In genomic region chr12:94225924-94226630, GRCh38 we compare ENCODE assay signal across 30 cellular contexts.
DNase-seq lines count a peak whose midpoint lies in the region; ATAC-seq, FAIRE-seq and TF ChIP-seq lines count a peak whose summit lies in the region.
"Had no signal": no experiment of that assay in that cellular context is flagged by ENCODE, and none has a peak within 500 bp of the region (broad histone marks: within the 10 kb centered on the region; RNA-seq: fewer than 3 reads in every experiment).

No MANE protein-coding gene starts in this region.

- no peak overlapping the region for H3K4ac ChIP-seq in H9 (ENCODE audit: low read depth, low read length)
- no peak overlapping the region for H3K4ac ChIP-seq in H1 (replicated peaks; ENCODE audit: insufficient read length, low read depth, low read length)
- no peak overlapping the region for H3K4ac ChIP-seq in mesendoderm (ENCODE audit: low read depth, low read length)

- H4K8ac ChIP-seq in H9 (replicated peaks; ENCODE audit: insufficient read length, low read depth, low read length) (no peak overlapping the region), H1 (ENCODE audit: extremely low read depth, insufficient read depth, low read length) (no peak overlapping the region), mesendoderm (ENCODE audit: low read depth, low read length) (no peak overlapping the region)

- H2BK120ac ChIP-seq in H9 (ENCODE audit: low read depth, low read length, poor library complexity, severe bottlenecking): no peak overlapping the region
- H2BK120ac ChIP-seq in H1 (replicated peaks; ENCODE audit: low read depth, low read length): no peak overlapping the region
- no peak overlapping the region for H2BK120ac ChIP-seq in mesendoderm (ENCODE audit: low read depth, low read length)

- DNase-seq in NCI-H146 (lab: John Stamatoyannopoulos, UW) (peak; percentile 52), NCI-H146 treated with DMSO at 0.1 percent for 48 hours (lab: John Stamatoyannopoulos, UW; ENCODE audit: unreplicated experiment) (no peak), H9 (peak; percentile 85), H1 (ENCODE audit: low read depth in 1 of 2, low spot score in 2 of 2) (peak; percentile 38 to 75), mesendoderm (peak; percentile 61), H54 (ENCODE audit: insufficient read length, low spot score) (no peak)
- no peak for DNase-seq in activated CD4-positive, alpha-beta memory T cell treated with anti-CD3 and anti-CD28 coated beads, Interleukin-2, amount 10 ng/mL, durations not matched to agents 7 days and 5 days
- DNase-seq: activated gamma-delta T cell; activated naive CD8-positive, alpha-beta T cell treated with anti-CD3 and anti-CD28 coated beads, Interleukin-2, amount 10 ng/mL, durations not matched to agents 7 days and 5 days; activated T-cell treated with anti-CD3 and anti-CD28 coated beads, Interleukin-2, amount 50 U/mL, for 1 hour; CD8-positive, alpha-beta memory T cell; DMS153; esophagus squamous epithelium; foreskin melanocyte; hippocampal formation; MV-4-11; NCI-H2029; NCI-H226; NCI-H774; nephron progenitor cell; ovary; retina; small intestine; T-helper 2 cell; tibial artery had no signal

- H2BK12ac ChIP-seq in H9 (ENCODE audit: insufficient read length, low read depth, low read length) (no peak overlapping the region), H1 (ENCODE audit: low read depth, low read length) (0 out of 2 replicates have a peak overlapping the region, but pooled peaks have one; percentile 54)

- H3K79me1 ChIP-seq in H9 (ENCODE audit: insufficient read depth, low read depth, low read length, poor library complexity, severe bottlenecking): no peaks in the 10 kb centered on the region
- no peaks in the 10 kb centered on the region for H3K79me1 ChIP-seq in H1 (ENCODE audit: low read depth, low read length)
- no peaks in the 10 kb centered on the region for H3K79me1 ChIP-seq in mesendoderm (ENCODE audit: low read length)

- H2AFZ ChIP-seq in H9 (ENCODE audit: low read length): no peak overlapping the region
- H2AFZ ChIP-seq in H1 (ENCODE audit: low read length): no peak overlapping the region

- H3K9me3 ChIP-seq in H9 (ENCODE audit: control insufficient read depth, low read depth, low read length): no peaks in the 10 kb centered on the region
- no peaks in the 10 kb centered on the region for H3K9me3 ChIP-seq in H1 (ENCODE audit: insufficient read depth in 2 of 2, low read depth in 1 of 2, low read length in 1 of 2)
- H3K9me3 ChIP-seq: ascending aorta, esophagus squamous epithelium, ovary, tibial artery had no signal

- H3K14ac ChIP-seq in H9 (ENCODE audit: insufficient read depth, low read length) (no peak overlapping the region), H1 (ENCODE audit: insufficient read length) (no peak overlapping the region)

- no peak for TF ChIP-seq CTCF in H9 (conservative IDR thresholded peaks at IDR 0.05)
- no peak for TF ChIP-seq CTCF in H1 (IDR thresholded peaks at IDR 0.05; ENCODE audit: control extremely low read depth in 1 of 3, insufficient read depth in 1 of 3, low read depth in 1 of 3, low read length in 3 of 3)

- H3K27me3 Mint-ChIP-seq in H9 (ENCODE audit: low read depth): peaks cover 3% of the 10 kb centered on the region; the same call in 1 of the 2 replicates
- no peaks in the 10 kb centered on the region for H3K27me3 Mint-ChIP-seq in activated CD4-positive, alpha-beta memory T cell treated with anti-CD3 and anti-CD28 coated beads, Interleukin-2, amount 10 ng/mL, durations not matched to agents 7 days and 5 days
- H3K27me3 Mint-ChIP-seq: activated naive CD8-positive, alpha-beta T cell treated with anti-CD3 and anti-CD28 coated beads, Interleukin-2, amount 10 ng/mL, durations not matched to agents 7 days and 5 days; CD8-positive, alpha-beta memory T cell; dendritic cell treated with granulocyte-macrophage colony-stimulating factor and Interleukin-4, amounts not matched to agents 40 ng/mL and 50 ng/mL, for 4 days had no signal

- H3K18ac ChIP-seq in H9 (ENCODE audit: insufficient read length, low read depth, low read length) (peak overlapping the region; percentile 15), H1 (ENCODE audit: extremely low read depth, low read length) (no peak overlapping the region; the same call in 1 of the 2 replicates), mesendoderm (ENCODE audit: low read length) (no peak overlapping the region)

- no peak overlapping the region for H2AK5ac ChIP-seq in H9 (ENCODE audit: insufficient read length, low read length)
- H2AK5ac ChIP-seq in H1 (ENCODE audit: low read depth, low read length): no peak overlapping the region
- H2AK5ac ChIP-seq in mesendoderm (ENCODE audit: low read length): no peak overlapping the region

- ATAC-seq in GM19452 (IDR thresholded peaks at IDR 0.05; ENCODE audit: unreplicated experiment): no peak

- no peaks in the 10 kb centered on the region for H3K79me2 ChIP-seq in H9 (ENCODE audit: insufficient read depth, low read length)
- no peaks in the 10 kb centered on the region for H3K79me2 ChIP-seq in H1 (ENCODE audit: control insufficient read depth in 1 of 2, insufficient read depth in 2 of 2, low read length in 2 of 2)
- no peaks in the 10 kb centered on the region for H3K79me2 ChIP-seq in mesendoderm (ENCODE audit: control insufficient read depth, insufficient read depth, low read length)

- POLR2A ChIA-PET in H1 (lab: Charles Lee; ENCODE audit: partially characterized antibody): interaction anchor here (0.6 kb wide), 1 partner anchor 252 kb away, joined by 3 read pairs; no protein-coding TSS in a partner anchor
- POLR2A ChIA-PET in activated CD4-positive, alpha-beta memory T cell treated with anti-CD3 and anti-CD28 coated beads, Interleukin-2, amount 10 ng/mL, durations not matched to agents 7 days and 5 days (lab: Charles Lee): no interaction called here

- H3K9me3 Mint-ChIP-seq in H9: no peaks in the 10 kb centered on the region; a peak in 1 of 5 replicates
- peaks cover 5% of the 10 kb centered on the region for H3K9me3 Mint-ChIP-seq in activated CD4-positive, alpha-beta memory T cell treated with anti-CD3 and anti-CD28 coated beads, Interleukin-2, amount 10 ng/mL, durations not matched to agents 7 days and 5 days
- H3K9me3 Mint-ChIP-seq: activated naive CD8-positive, alpha-beta T cell treated with anti-CD3 and anti-CD28 coated beads, Interleukin-2, amount 10 ng/mL, durations not matched to agents 7 days and 5 days; CD8-positive, alpha-beta memory T cell; dendritic cell treated with granulocyte-macrophage colony-stimulating factor and Interleukin-4, amounts not matched to agents 40 ng/mL and 50 ng/mL, for 4 days; nephron progenitor cell had no signal

- H2BK15ac ChIP-seq in H9 (ENCODE audit: low read depth, low read length): no peak overlapping the region
- no peak overlapping the region for H2BK15ac ChIP-seq in H1 (ENCODE audit: low read length)
- H2BK15ac ChIP-seq in mesendoderm (replicated peaks; ENCODE audit: low read depth): no peak overlapping the region

- no peak overlapping the region for H4K5ac ChIP-seq in H9 (ENCODE audit: insufficient read length, low read depth, low read length)
- H4K5ac ChIP-seq in H1 (ENCODE audit: insufficient read length, low read depth, low read length): no peak overlapping the region
- H4K5ac ChIP-seq in mesendoderm (ENCODE audit: low read length): no peak overlapping the region

- H3K27me3 ChIP-seq in H9 (ENCODE audit: insufficient read depth, low read length) (no peaks in the 10 kb centered on the region), H1 (replicated peaks in 1 of 4; ENCODE audit: control insufficient read depth in 3 of 4, extremely low read depth in 1 of 4, insufficient read depth in 3 of 4, low read length in 3 of 4) (no peaks in the 10 kb centered on the region), mesendoderm (ENCODE audit: insufficient read depth, low read length, poor library complexity) (no peaks in the 10 kb centered on the region)
- H3K27me3 ChIP-seq: ascending aorta, cardiac muscle cell, ovary, tibial artery had no signal

- H3K4me3 Mint-ChIP-seq in H9: no peak overlapping the region
- H3K4me3 Mint-ChIP-seq in activated CD4-positive, alpha-beta memory T cell treated with anti-CD3 and anti-CD28 coated beads, Interleukin-2, amount 10 ng/mL, durations not matched to agents 7 days and 5 days: no peak overlapping the region
- H3K4me3 Mint-ChIP-seq: activated naive CD8-positive, alpha-beta T cell treated with anti-CD3 and anti-CD28 coated beads, Interleukin-2, amount 10 ng/mL, durations not matched to agents 7 days and 5 days; CD8-positive, alpha-beta memory T cell; dendritic cell treated with granulocyte-macrophage colony-stimulating factor and Interleukin-4, amounts not matched to agents 40 ng/mL and 50 ng/mL, for 4 days; nephron progenitor cell had no signal

- H3K9ac ChIP-seq in H9 (ENCODE audit: extremely low read depth, insufficient read length, low read length): no peak overlapping the region
- H3K9ac ChIP-seq in H1 (replicated peaks in 1 of 4; ENCODE audit: extremely low read depth in 1 of 4, low read depth in 3 of 4, low read length in 3 of 4): no peak overlapping the region
- no peak overlapping the region for H3K9ac ChIP-seq in mesendoderm (ENCODE audit: low read length)

- no peak overlapping the region for H2BK5ac ChIP-seq in H9 (ENCODE audit: insufficient read length, low read length)
- no peak overlapping the region for H2BK5ac ChIP-seq in H1 (ENCODE audit: low read depth, low read length)
- H2BK5ac ChIP-seq in mesendoderm (ENCODE audit: low read length): no peak overlapping the region

- H3K56ac ChIP-seq in H9 (ENCODE audit: insufficient read length, low read depth, low read length) (no peak overlapping the region), H1 (replicated peaks; ENCODE audit: insufficient read length, low read depth, low read length) (no peak overlapping the region), mesendoderm (ENCODE audit: low read length) (no peak overlapping the region)

- H4K91ac ChIP-seq in H9 (ENCODE audit: insufficient read length, low read depth, low read length): no peak overlapping the region
- no peak overlapping the region for H4K91ac ChIP-seq in H1 (replicated peaks; ENCODE audit: insufficient read length, low read length)

- H3K4me1 ChIP-seq in H9 (ENCODE audit: insufficient read depth, low read length): peaks cover 2% of the 10 kb centered on the region; the same call in 1 of the 2 replicates
- H3K4me1 ChIP-seq in H1 (replicated peaks in 1 of 4; ENCODE audit: control insufficient read depth in 3 of 4, insufficient read depth in 4 of 4, low read length in 3 of 4): peaks cover 0 to 12% (median under 1%) of the 10 kb centered on the region in 4 experiments; a peak in 3 of 7 replicates
- no peaks in the 10 kb centered on the region for H3K4me1 ChIP-seq in mesendoderm (ENCODE audit: control insufficient read depth, low read depth, low read length)
- H3K4me1 ChIP-seq: ascending aorta, esophagus squamous epithelium, tibial artery had no signal

- no CpG with 5 or more reads among the region's 6 CpGs for WGBS in H9 (ENCODE audit: extremely low coverage, insufficient read length, low lambda C conversion rate)
- WGBS in H1 (ENCODE audit: extremely low coverage in 1 of 2, insufficient coverage in 1 of 2, insufficient read length in 1 of 2, insufficient replicate concordance in 2 of 2, low coverage in 1 of 2, low lambda C conversion rate in 2 of 2, missing lambda C conversion rate in 1 of 2), 2 experiments: 63% methylated on average over 6 of the region's 6 CpGs; no CpG with 5 or more reads in 1 of the 2 experiments
- no CpG with 5 or more reads among the region's 6 CpGs for WGBS in mesendoderm (ENCODE audit: extremely low coverage, insufficient coverage, low lambda C conversion rate)

- H3K36me3 ChIP-seq in H1 (ENCODE audit: control insufficient read depth in 2 of 4, insufficient read depth in 4 of 4, low read length in 3 of 4) (no peaks in the 10 kb centered on the region), mesendoderm (ENCODE audit: control insufficient read depth, insufficient read depth, low read length) (no peaks in the 10 kb centered on the region)
- H3K36me3 ChIP-seq: ascending aorta, cardiac muscle cell, esophagus squamous epithelium, ovary, tibial artery had no signal

- CTCF ChIA-PET in H1 (lab: Charles Lee; ENCODE audit: partially characterized antibody): interaction anchor here (0.6 to 1.5 kb wide), 4 partner anchors 24 to 154 kb away, joined by 3 to 6 read pairs (median 4); no protein-coding TSS in a partner anchor
- CTCF ChIA-PET in activated CD4-positive, alpha-beta memory T cell treated with anti-CD3 and anti-CD28 coated beads, Interleukin-2, amount 10 ng/mL, durations not matched to agents 7 days and 5 days (lab: Charles Lee): no interaction called here

- no peak for TF ChIP-seq EP300 in H1 (IDR thresholded peaks at IDR 0.05; ENCODE audit: borderline replicate concordance in 1 of 2, low read depth in 2 of 2, low read length in 2 of 2)

- peaks cover 14 to 24% of the 10 kb centered on the region in 2 experiments for H3K4me1 Mint-ChIP-seq in H9
- peaks cover 10% of the 10 kb centered on the region for H3K4me1 Mint-ChIP-seq in activated CD4-positive, alpha-beta memory T cell treated with anti-CD3 and anti-CD28 coated beads, Interleukin-2, amount 10 ng/mL, durations not matched to agents 7 days and 5 days

- no peak overlapping the region for H2BK20ac ChIP-seq in H9 (ENCODE audit: low read depth, low read length, poor library complexity, severe bottlenecking)
- no peak overlapping the region for H2BK20ac ChIP-seq in H1 (ENCODE audit: low read length)

- H4K20me1 ChIP-seq in H9 (ENCODE audit: control insufficient read depth, insufficient read depth, insufficient read length): no peaks in the 10 kb centered on the region
- H4K20me1 ChIP-seq in H1 (replicated peaks in 1 of 2; ENCODE audit: control insufficient read depth in 1 of 2, insufficient read depth in 2 of 2, low read length in 2 of 2): no peaks in the 10 kb centered on the region

- FAIRE-seq in H1 (lab: Jason Lieb, UNC) (peak; percentile 69), H54 (lab: Jason Lieb, UNC) (no peak)
- FAIRE-seq: small intestine had no signal

- H3K23ac ChIP-seq in H9 (ENCODE audit: insufficient read length, low read depth, low read length) (no peak overlapping the region), H1 (ENCODE audit: insufficient read length) (no peak overlapping the region), mesendoderm (ENCODE audit: low read length) (no peak overlapping the region)

- TF ChIP-seq RAD21 in H1 (IDR thresholded peaks at IDR 0.05 in 1 of 2, conservative IDR thresholded peaks at IDR 0.05 in 1 of 2; ENCODE audit: low read depth in 2 of 2, low read length in 2 of 2): no peak

- TF ChIP-seq POLR2A in H1 (IDR thresholded peaks at IDR 0.05; ENCODE audit: control extremely low read depth in 1 of 2, low read depth in 2 of 2, low read length in 2 of 2) (no peak), H54 (IDR thresholded peaks at IDR 0.05; ENCODE audit: low read depth, low read length) (no peak)

- no peak overlapping the region for H3K4me3 ChIP-seq in H1 (ENCODE audit: extremely low read depth in 1 of 4, insufficient read depth in 2 of 4, low read depth in 3 of 4, low read length in 4 of 4)
- H3K4me3 ChIP-seq in mesendoderm (ENCODE audit: low read length): no peak overlapping the region
- H3K4me3 ChIP-seq: ascending aorta, cardiac muscle cell, esophagus squamous epithelium, ovary, tibial artery had no signal

- H3K23me2 ChIP-seq in H9 (ENCODE audit: insufficient read length, low read depth, low read length, poor library complexity, severe bottlenecking) (no peaks in the 10 kb centered on the region), H1 (ENCODE audit: low read depth, low read length) (no peaks in the 10 kb centered on the region)

- no peak overlapping the region for H3T11ph ChIP-seq in H9 (ENCODE audit: low read length)

- H3K36me3 Mint-ChIP-seq in H9 (ENCODE audit: insufficient read depth in 1 of 3, low read depth in 3 of 3): no peaks in the 10 kb centered on the region
- peaks cover 62% of the 10 kb centered on the region for H3K36me3 Mint-ChIP-seq in activated CD4-positive, alpha-beta memory T cell treated with anti-CD3 and anti-CD28 coated beads, Interleukin-2, amount 10 ng/mL, durations not matched to agents 7 days and 5 days (ENCODE audit: low read depth)

- peak overlapping the region in 1 of 3 experiments; percentile 38; a peak in 2 of 7 replicates for H3K27ac Mint-ChIP-seq in H9
- no peak overlapping the region for H3K27ac Mint-ChIP-seq in activated CD4-positive, alpha-beta memory T cell treated with anti-CD3 and anti-CD28 coated beads, Interleukin-2, amount 10 ng/mL, durations not matched to agents 7 days and 5 days
- H3K27ac Mint-ChIP-seq: activated naive CD8-positive, alpha-beta T cell treated with anti-CD3 and anti-CD28 coated beads, Interleukin-2, amount 10 ng/mL, durations not matched to agents 7 days and 5 days; dendritic cell treated with granulocyte-macrophage colony-stimulating factor and Interleukin-4, amounts not matched to agents 40 ng/mL and 50 ng/mL, for 4 days; nephron progenitor cell had no signal

- H3K4me2 ChIP-seq in H9 (ENCODE audit: insufficient read depth, insufficient read length, low read length) (no peak overlapping the region), H1 (ENCODE audit: insufficient read depth in 1 of 2, low read depth in 2 of 2, low read length in 2 of 2) (peak overlapping the region in 1 of 2 experiments; percentile 26; a peak in 1 of 4 replicates), mesendoderm (ENCODE audit: low read length) (no peak overlapping the region)

- H3K27ac ChIP-seq in H9 (ENCODE audit: insufficient read length, low read depth, low read length): no peak overlapping the region
- H3K27ac ChIP-seq in H1 (ENCODE audit: low read depth, low read length): no peak overlapping the region
- no peak overlapping the region for H3K27ac ChIP-seq in mesendoderm (ENCODE audit: low read depth, low read length)
- H3K27ac ChIP-seq: ascending aorta, cardiac muscle cell, esophagus squamous epithelium, ovary, RWPE1, tibial artery had no signal

Comparison
In these comparisons a context has a peak if more than half of its experiments do, and no peak if none do; other contexts are left out.
1. DNase-seq: peak in NCI-H146 (single experiment), H9 (single experiment), H1 (2 of 2) and mesendoderm (single experiment); none in NCI-H146 treated with DMSO at 0.1 percent for 48 hours (single experiment), H54 (single experiment) and activated CD4-positive, alpha-beta memory T cell treated with anti-CD3 and anti-CD28 coated beads, Interleukin-2, amount 10 ng/mL, durations not matched to agents 7 days and 5 days (single experiment).